Comparison of ENCODE assay signal across 20 cellular contexts in genomic region chr7:85823379-85823778, GRCh38.
"Had no signal": no experiment of that assay in that cellular context is flagged by ENCODE, and none has a peak within 500 bp of the region (broad histone marks: within the 10 kb centered on the region; RNA-seq: fewer than 3 reads in every experiment).

No MANE protein-coding gene starts in this region.

- H3K4me3 ChIP-seq: colonic mucosa, esophagus squamous epithelium, gastrocnemius medialis, left ventricle myocardium inferior, lower lobe of right lung, psoas muscle, right lobe of liver, skin epidermis, vagina had no signal

- H3K36me3 Mint-ChIP-seq: memory B cell; natural killer cell treated with Interleukin-12 subunit alpha and Interleukin-12 subunit beta and Interleukin-15 and Interleukin-18, amount 100 ng/mL, for 72 hours; stimulated activated naive B cell treated with anti-CD40 and anti-IgM and Interleukin-4, amounts not matched to agents 10 μg/mL and 1 μg/mL and 100 μg/mL, for 72 hours; type B pancreatic cell had no signal

- H3K4me1 ChIP-seq: colonic mucosa, esophagus squamous epithelium, gastrocnemius medialis, left ventricle myocardium inferior, lower lobe of right lung, parathyroid adenoma, psoas muscle, right lobe of liver, vagina had no signal

- H2AFZ ChIP-seq: parathyroid adenoma had no signal

- FAIRE-seq: keratinocyte had no signal

- H3K4me3 Mint-ChIP-seq: memory B cell; natural killer cell treated with Interleukin-12 subunit alpha and Interleukin-12 subunit beta and Interleukin-15 and Interleukin-18, amount 100 ng/mL, for 72 hours; stimulated activated naive B cell treated with anti-CD40 and anti-IgM and Interleukin-4, amounts not matched to agents 10 μg/mL and 1 μg/mL and 100 μg/mL, for 72 hours; type B pancreatic cell had no signal

- H3K9me3 ChIP-seq: colonic mucosa, esophagus squamous epithelium, gastrocnemius medialis, left ventricle myocardium inferior, lower lobe of right lung, psoas muscle, right lobe of liver, vagina had no signal

- H3K4me1 Mint-ChIP-seq: memory B cell; stimulated activated naive B cell treated with anti-CD40 and anti-IgM and Interleukin-4, amounts not matched to agents 10 μg/mL and 1 μg/mL and 100 μg/mL, for 72 hours had no signal

- ATAC-seq: gastrocnemius medialis; lower lobe of right lung; natural killer cell treated with Interleukin-12 subunit alpha and Interleukin-12 subunit beta and Interleukin-15 and Interleukin-18, amount 100 ng/mL, for 72 hours; psoas muscle; right lobe of liver; stimulated activated naive B cell treated with anti-CD40 and anti-IgM and Interleukin-4, amounts not matched to agents 10 μg/mL and 1 μg/mL and 100 μg/mL, for 72 hours had no signal

- H3K9ac ChIP-seq: parathyroid adenoma had no signal

- H3K27me3 Mint-ChIP-seq: memory B cell; natural killer cell treated with Interleukin-12 subunit alpha and Interleukin-12 subunit beta and Interleukin-15 and Interleukin-18, amount 100 ng/mL, for 72 hours; stimulated activated naive B cell treated with anti-CD40 and anti-IgM and Interleukin-4, amounts not matched to agents 10 μg/mL and 1 μg/mL and 100 μg/mL, for 72 hours; type B pancreatic cell had no signal

- H3K27me3 ChIP-seq: colonic mucosa, esophagus squamous epithelium, gastrocnemius medialis, right lobe of liver, vagina had no signal

- H3K27ac ChIP-seq: colonic mucosa, esophagus squamous epithelium, gastrocnemius medialis, left ventricle myocardium inferior, lower lobe of right lung, parathyroid adenoma, psoas muscle, right lobe of liver, vagina had no signal

- H3K79me2 ChIP-seq: parathyroid adenoma had no signal

- H3K27ac Mint-ChIP-seq: memory B cell; natural killer cell treated with Interleukin-12 subunit alpha and Interleukin-12 subunit beta and Interleukin-15 and Interleukin-18, amount 100 ng/mL, for 72 hours; stimulated activated naive B cell treated with anti-CD40 and anti-IgM and Interleukin-4, amounts not matched to agents 10 μg/mL and 1 μg/mL and 100 μg/mL, for 72 hours; type B pancreatic cell had no signal

- DNase-seq: colonic mucosa; dermis blood vessel endothelial cell; esophagus squamous epithelium; gastrocnemius medialis; left ventricle myocardium inferior; lower lobe of right lung; midbrain; psoas muscle; retina; right lobe of liver; stimulated activated CD4-positive, alpha-beta T cell treated with anti-CD3 and anti-CD28 coated beads, Interleukin-2, amount 100 ng/mL, for 24 hours; stimulated activated CD4-positive, alpha-beta T cell treated with anti-CD3 and anti-CD28 coated beads, Interleukin-4, amount 100 ng/mL, for 4 hours; stimulated activated naive B cell treated with anti-CD40 and anti-IgM and Interleukin-4, amounts not matched to agents 10 μg/mL and 1 μg/mL and 100 μg/mL, for 72 hours had no signal

- H3K36me3 ChIP-seq: colonic mucosa, esophagus squamous epithelium, gastrocnemius medialis, left ventricle myocardium inferior, lower lobe of right lung, right lobe of liver, vagina had no signal
